31 cellular contexts compared by ENCODE assay signal in genomic region chr9:37264539-37264938, GRCh38.
A peak's percentile ranks its signal among the peaks of the same experiment; 100 is the strongest.
DNase-seq lines count a peak whose midpoint lies in the region; ATAC-seq, FAIRE-seq and TF ChIP-seq lines count a peak whose summit lies in the region.
"Had no signal": no experiment of that assay in that cellular context is flagged by ENCODE, and none has a peak within 500 bp of the region (broad histone marks: within the 10 kb centered on the region; RNA-seq: fewer than 3 reads in every experiment).

No MANE protein-coding gene starts in this region.

- H3K4me1 ChIP-seq in BLaER1 (peaks cover 52% of the 10 kb centered on the region), Karpas-422 (ENCODE audit: low read length) (peaks cover 34% of the 10 kb centered on the region), stomach (peaks cover 0 to 3% (median 0%) of the 10 kb centered on the region in 4 donors), kidney (ENCODE audit: control insufficient read depth in 1 of 2, insufficient read depth in 1 of 2, low read depth in 1 of 2, low read length in 2 of 2) (no peaks in the 10 kb centered on the region)
- H3K4me1 ChIP-seq: Caco-2, SJSA1 had no signal

- H3K36me3 ChIP-seq in BLaER1, result peaks cover 85% of the 10 kb centered on the region
- no peaks in the 10 kb centered on the region for H3K36me3 ChIP-seq in Karpas-422 (ENCODE audit: insufficient read depth, low read length)
- H3K36me3 ChIP-seq in SU-DHL-6 (ENCODE audit: low read length), result peaks cover 5% of the 10 kb centered on the region; the same call in 1 of the 2 replicates
- H3K36me3 ChIP-seq in stomach, result no peaks in the 10 kb centered on the region
- no peaks in the 10 kb centered on the region for H3K36me3 ChIP-seq in kidney (ENCODE audit: control insufficient read depth in 1 of 2, insufficient read depth in 2 of 2, low read length in 2 of 2)
- H3K36me3 ChIP-seq: SJSA1 had no signal

- H3K79me2 ChIP-seq in Karpas-422 (ENCODE audit: low read length) (peaks cover 85% of the 10 kb centered on the region), SU-DHL-6 (ENCODE audit: insufficient read depth, low read length) (peaks cover 100% of the 10 kb centered on the region)

- H3K27ac ChIP-seq in BLaER1 (0 out of 2 replicates have a peak overlapping the region, but pooled peaks have one; percentile 15), Karpas-422 (ENCODE audit: low read length) (peak overlapping the region; percentile 46), SU-DHL-6 (ENCODE audit: low read depth, low read length) (peak overlapping the region; percentile 12; the same call in 1 of the 2 replicates), stomach (no peak overlapping the region), kidney (ENCODE audit: low read depth in 2 of 2, low read length in 2 of 2) (no peak overlapping the region)
- H3K27ac ChIP-seq: C4-2B, SJSA1 had no signal

- H3K9ac ChIP-seq in BLaER1 (no peak overlapping the region), Karpas-422 (ENCODE audit: low read length) (no peak overlapping the region), SU-DHL-6 (ENCODE audit: low read length) (no peak overlapping the region), kidney (ENCODE audit: low read length in 2 of 2) (no peak overlapping the region)

- TF ChIP-seq POLR2A in stomach (IDR thresholded peaks at IDR 0.05), result no peak

- TF ChIP-seq CTCF in SU-DHL-6 (IDR thresholded peaks at IDR 0.05; ENCODE audit: insufficient read depth, low read length, poor library complexity, severe bottlenecking) (no peak), stomach (IDR thresholded peaks at IDR 0.05) (no peak), kidney (IDR thresholded peaks at IDR 0.05; ENCODE audit: borderline replicate concordance, extremely low read depth, insufficient read depth) (no peak)

- H3K4me2 ChIP-seq in BLaER1, result no peak overlapping the region
- H3K4me2 ChIP-seq in Karpas-422 (ENCODE audit: low read depth, low read length, poor library complexity, severe bottlenecking), result no peak overlapping the region
- no peak overlapping the region for H3K4me2 ChIP-seq in SU-DHL-6 (ENCODE audit: low read depth, low read length, poor library complexity, severe bottlenecking)

- 88 to 98% (median 90%) methylated on average over 1 of the region's 1 CpG for WGBS in stomach, 5 donors

- TF ChIP-seq EP300 in stomach (IDR thresholded peaks at IDR 0.05), result no peak

- no peak overlapping the region for H2AFZ ChIP-seq in Karpas-422 (ENCODE audit: low read length)
- no peak overlapping the region for H2AFZ ChIP-seq in SU-DHL-6 (ENCODE audit: low read depth, low read length, severe bottlenecking)

- ATAC-seq in left colon, result peak; percentile 61
- ATAC-seq in HG03196 (IDR thresholded peaks at IDR 0.05; ENCODE audit: unreplicated experiment), result no peak
- ATAC-seq: CD8-positive, alpha-beta T cell; GM12878; K562; T-cell had no signal

- DNase-seq in Karpas-422 (no peak), left colon (no peak), D341Med (ENCODE audit: low spot score) (no peak), stomach (no peak), kidney (no peak)
- DNase-seq: Caco-2; CD8-positive, alpha-beta T cell; DMS 273 treated with DMSO at 0.1 percent for 48 hours; DMS79; EL; GDM1; HCEC 1CT; NCI-H1048; NCI-H1694; NCI-H2029 treated with DMSO at 0.1 percent for 48 hours; NCI-H2171; NCI-H345; NCI-H748 treated with DMSO at 0.1 percent for 48 hours; NK-92 treated with Interleukin-12 subunit alpha and Interleukin-12 subunit beta, amount 100 ng/mL, for 24 hours; Right ventricle myocardium superior; RPMI8226; T-cell had no signal

- H3K9me2 ChIP-seq in Karpas-422 (replicated peaks; ENCODE audit: insufficient read depth, low read length) (no peaks in the 10 kb centered on the region), SU-DHL-6 (replicated peaks; ENCODE audit: insufficient read depth, low read length) (no peaks in the 10 kb centered on the region)

- no peak overlapping the region for H3K4me3 ChIP-seq in BLaER1
- no peak overlapping the region for H3K4me3 ChIP-seq in Karpas-422 (ENCODE audit: low read length)
- no peak overlapping the region for H3K4me3 ChIP-seq in SU-DHL-6 (ENCODE audit: insufficient read depth, low read length, poor library complexity, severe bottlenecking)
- no peak overlapping the region for H3K4me3 ChIP-seq in stomach
- H3K4me3 ChIP-seq in kidney (ENCODE audit: low read length in 2 of 2), result no peak overlapping the region
- H3K4me3 ChIP-seq: GM12878, K562, SJSA1 had no signal

- H3K27me3 ChIP-seq in BLaER1 (no peaks in the 10 kb centered on the region), Karpas-422 (ENCODE audit: low read length) (no peaks in the 10 kb centered on the region), SU-DHL-6 (ENCODE audit: low read length) (no peaks in the 10 kb centered on the region), stomach (no peaks in the 10 kb centered on the region)
- H3K27me3 ChIP-seq: SJSA1 had no signal

- intact Hi-C loops in left colon (cut with DNase I, micrococcal nuclease), result no loop called here
- intact Hi-C loops in stomach (cut with DNase I; ENCODE audit: low total_unique reads), result no loop called here
- intact Hi-C loops in kidney (cut with DNase I), result no loop called here

- FAIRE-seq in kidney (lab: Jason Lieb, UNC), result no peak
- FAIRE-seq: GM12878, H1, HTR-8/SVneo, K562 had no signal

- H4K20me1 ChIP-seq in BLaER1 (peaks cover 100% of the 10 kb centered on the region), Karpas-422 (ENCODE audit: insufficient read depth, low read depth, low read length) (no peaks in the 10 kb centered on the region), SU-DHL-6 (ENCODE audit: low read depth, low read length) (peaks cover 10% of the 10 kb centered on the region)

- 0 out of 2 replicates have a peak, but pooled peaks cover 5% of the 10 kb centered on the region for H3K9me3 ChIP-seq in BLaER1
- H3K9me3 ChIP-seq in Karpas-422 (ENCODE audit: low read length), result no peaks in the 10 kb centered on the region
- no peaks in the 10 kb centered on the region for H3K9me3 ChIP-seq in SU-DHL-6 (ENCODE audit: insufficient read depth, low read length)
- no peaks in the 10 kb centered on the region for H3K9me3 ChIP-seq in stomach
- no peaks in the 10 kb centered on the region for H3K9me3 ChIP-seq in kidney (ENCODE audit: control insufficient read depth in 1 of 2, low read length in 2 of 2)
- H3K9me3 ChIP-seq: Caco-2, SJSA1 had no signal

- H3F3A ChIP-seq in SU-DHL-6 (ENCODE audit: insufficient read depth), result peaks cover 53% of the 10 kb centered on the region; the same call in 1 of the 2 replicates

Comparison
In these comparisons a context has a peak if more than half of its experiments do, and no peak if none do; other contexts are left out.
1. H3K27ac ChIP-seq: peak in BLaER1 (single experiment), Karpas-422 (single experiment) and SU-DHL-6 (single experiment); none in stomach (0 of 5) and kidney (0 of 2).